In genomic region chr5:58628626-58629025, GRCh38 we compare ENCODE assay signal across 2 cellular contexts.
TF ChIP-seq lines count a peak whose summit lies in the region.

No MANE protein-coding gene starts in this region.

TF ChIP-seq in GM23338, 12 proteins besides CTCF, POLR2A, EP300 and RAD21:
- TF ChIP-seq CREB1 (CRISPR knock-in tag; IDR thresholded peaks at IDR 0.05; ENCODE audit: low read depth) (no peak), ZNF462 (CRISPR knock-in tag; IDR thresholded peaks at IDR 0.05) (no peak), NANOG (IDR thresholded peaks at IDR 0.05; ENCODE audit: borderline replicate concordance) (no peak)

TF ChIP-seq in HepG2, 621 proteins besides CTCF, POLR2A, EP300 and RAD21:
- TF ChIP-seq ZNF678 (CRISPR knock-in tag; IDR thresholded peaks at IDR 0.05) (no peak), NFYC (CRISPR knock-in tag; IDR thresholded peaks at IDR 0.05) (no peak), TRIM22 (IDR thresholded peaks at IDR 0.05) (no peak), TOPORS (CRISPR knock-in tag; IDR thresholded peaks at IDR 0.05) (no peak), FOXP4 (CRISPR knock-in tag; IDR thresholded peaks at IDR 0.05) (no peak), ZNF256 (CRISPR knock-in tag; conservative IDR thresholded peaks at IDR 0.05) (no peak), ZNF484 (CRISPR knock-in tag; IDR thresholded peaks at IDR 0.05; ENCODE audit: borderline replicate concordance, low read depth) (no peak), SP4 (CRISPR knock-in tag; IDR thresholded peaks at IDR 0.05) (no peak), REXO4 (CRISPR knock-in tag; IDR thresholded peaks at IDR 0.05; ENCODE audit: borderline replicate concordance) (no peak), U2AF1 (optimal IDR thresholded peaks at IDR 0.05; ENCODE audit: low read depth, low read length) (no peak), MBD4 (IDR thresholded peaks at IDR 0.05; ENCODE audit: borderline replicate concordance, low read length) (no peak)
